In genomic region chr1:100132566-100133477, GRCh38 we compare ENCODE assay signal across 8 cellular contexts. TPM values are rescaled to one million over a fixed set of nuclear protein-coding genes. Genes with fewer than 3 reads are reported as not detected.
DNase-seq lines count a peak whose midpoint lies in the region; TF ChIP-seq lines count a peak whose summit lies in the region.

SASS6 (minus strand) TSS chr1:100132930; CDS start chr1:100132814, 116 bp downstream.
TRMT13 (plus strand) TSS chr1:100133163; CDS start chr1:100133169, 6 bp downstream.

- H3K4me1 Mint-ChIP-seq in nephron, result peaks cover 27% of the 10 kb centered on the region
- peaks cover 48% of the 10 kb centered on the region for H3K4me1 Mint-ChIP-seq in stimulated activated naive CD8-positive, alpha-beta T cell treated with anti-CD3 and anti-CD28 coated beads, Interleukin-15, Interleukin-2, amounts not matched to agents 100 ng/mL and 50 ng/mL, for 24 hours (ENCODE audit: low read depth)

- H3K4me3 ChIP-seq in H7 (ENCODE audit: insufficient read depth, low read depth, low read length) (peak within 1 kb of the TSS; percentile 93), fibroblast of the aortic adventitia (ENCODE audit: low read depth, low read length) (peak within 1 kb of the TSS; percentile 97)

- H3K9me3 Mint-ChIP-seq in nephron, result no peaks in the 10 kb centered on the region
- H3K9me3 Mint-ChIP-seq in stimulated activated naive CD8-positive, alpha-beta T cell treated with anti-CD3 and anti-CD28 coated beads, Interleukin-15, Interleukin-2, amounts not matched to agents 100 ng/mL and 50 ng/mL, for 24 hours, result no peaks in the 10 kb centered on the region

- peak; percentile 2 for TF ChIP-seq CTCF in fibroblast of the aortic adventitia (IDR thresholded peaks at IDR 0.05; ENCODE audit: insufficient read depth, low read length)
- TF ChIP-seq CTCF in nephron (IDR thresholded peaks at IDR 0.05; ENCODE audit: unreplicated experiment in 3 of 3), result no peak

- H3K36me3 ChIP-seq in H7 (replicated peaks; ENCODE audit: control insufficient read depth, insufficient read depth, low read length), result no peaks in the 10 kb centered on the region; the same call in none of the 2 replicates

- peak within 1 kb of the TSS; percentile 95 to 98 (median 95) for H3K4me3 Mint-ChIP-seq in nephron
- H3K4me3 Mint-ChIP-seq in stimulated activated naive CD8-positive, alpha-beta T cell treated with anti-CD3 and anti-CD28 coated beads, Interleukin-15, Interleukin-2, amounts not matched to agents 100 ng/mL and 50 ng/mL, for 24 hours, result peak within 1 kb of the TSS; percentile 98

- DNase-seq in ELF-1 (ENCODE audit: low read depth, low spot score) (peak; percentile 98), H7 (peak; percentile 84), M059J (ENCODE audit: low read depth) (peak; percentile 99), SHP77 (lab: John Stamatoyannopoulos, UW) (peak; percentile 96), fibroblast of the aortic adventitia (ENCODE audit: low read depth) (peak; percentile 98)
- DNase-seq in activated effector memory CD4-positive, alpha-beta T cell treated with Interleukin-2 at 50 U/mL for 16 hours, result peak; percentile 91

- no peaks in the 10 kb centered on the region for H3K27me3 ChIP-seq in H7 (ENCODE audit: control insufficient read depth, insufficient read depth, low read length)

- H3K27me3 Mint-ChIP-seq in nephron (ENCODE audit: low read depth), result no peaks in the 10 kb centered on the region
- no peaks in the 10 kb centered on the region for H3K27me3 Mint-ChIP-seq in stimulated activated naive CD8-positive, alpha-beta T cell treated with anti-CD3 and anti-CD28 coated beads, Interleukin-15, Interleukin-2, amounts not matched to agents 100 ng/mL and 50 ng/mL, for 24 hours

- H3K27ac Mint-ChIP-seq in nephron, result peak within 1 kb of the TSS; percentile 87 to 95 (median 93)
- H3K27ac Mint-ChIP-seq in stimulated activated naive CD8-positive, alpha-beta T cell treated with anti-CD3 and anti-CD28 coated beads, Interleukin-15, Interleukin-2, amounts not matched to agents 100 ng/mL and 50 ng/mL, for 24 hours, result peak within 1 kb of the TSS; percentile 96

- peaks cover 2% of the 10 kb centered on the region for H3K36me3 Mint-ChIP-seq in nephron (ENCODE audit: low read depth)
- peaks cover 17% of the 10 kb centered on the region for H3K36me3 Mint-ChIP-seq in stimulated activated naive CD8-positive, alpha-beta T cell treated with anti-CD3 and anti-CD28 coated beads, Interleukin-15, Interleukin-2, amounts not matched to agents 100 ng/mL and 50 ng/mL, for 24 hours (ENCODE audit: low read depth)

RNA-seq across cellular contexts. Expression of gene SASS6, which starts in this region (rescaled TPM):
- 11.1 and 18.1 TPM in 2 replicates for total RNA-seq in H7 (2014; rRNA removed; shearing (Covaris generic))
- total RNA-seq in M059J (2014; rRNA removed; shearing (Covaris generic)), result 9.4 and 10.1 TPM in 2 replicates
- total RNA-seq in fibroblast of the aortic adventitia (ENCODE audit: low replicate concordance), result 0.74 and 9.5 TPM in 2 replicates

RNA-seq across cellular contexts. Expression of gene TRMT13, which starts in this region (rescaled TPM):
- 10.7 and 16.8 TPM in 2 replicates for total RNA-seq in H7 (2014; rRNA removed; shearing (Covaris generic))
- total RNA-seq in M059J (2014; rRNA removed; shearing (Covaris generic)), result 4.4 and 12.2 TPM in 2 replicates
- total RNA-seq in fibroblast of the aortic adventitia (ENCODE audit: low replicate concordance), result 7.0 and 15.0 TPM in 2 replicates

Comparison
In these comparisons a context has a peak if more than half of its experiments do, and no peak if none do; other contexts are left out.
1. Peak in every context shown above with its lines: DNase-seq and H3K4me3 ChIP-seq.